ENCODE assay signal across 8 cellular contexts in genomic region chr6:31572041-31572911, GRCh38. TPM values are rescaled to one million over a fixed set of nuclear protein-coding genes. Genes with fewer than 3 reads are reported as not detected.
DNase-seq lines count a peak whose midpoint lies in the region; ATAC-seq and TF ChIP-seq lines count a peak whose summit lies in the region.

LTA (plus strand) TSS chr6:31572289; CDS start chr6:31572743, 454 bp downstream.

- H3K27ac Mint-ChIP-seq in T-helper 2 cell treated with Interferon-gamma antibody and Interleukin-4, amounts not matched to agents 5 μg/mL and 100 μg/mL, for 36 hours = peak within 1 kb of the TSS; percentile 95
- peak within 1 kb of the TSS; percentile 79 for H3K27ac Mint-ChIP-seq in dendritic cell treated with granulocyte-macrophage colony-stimulating factor and Interleukin-4, amounts not matched to agents 40 ng/mL and 50 ng/mL, for 4 days
- no peak within 1 kb of the TSS for H3K27ac Mint-ChIP-seq in MCF 10A (ENCODE audit: low read depth, unreplicated experiment)

- no peak within 1 kb of the TSS for H3K9ac ChIP-seq in mammary epithelial cell (ENCODE audit: insufficient read depth, low read length)

- no peaks in the 10 kb centered on the region for H3K27me3 ChIP-seq in mammary epithelial cell (ENCODE audit: insufficient read depth, low read length)

- H3K27ac ChIP-seq in mammary epithelial cell (ENCODE audit: insufficient read depth, low read depth, low read length) = no peak within 1 kb of the TSS

- no peak within 1 kb of the TSS for H2AFZ ChIP-seq in mammary epithelial cell (ENCODE audit: low read depth, low read length)

- BruUV-seq in mammary epithelial cell (replicated peaks; lab: Mats Ljungman, UMichigan) = no TSS peak
- no TSS peak for BruUV-seq in MCF 10A (replicated peaks; lab: Mats Ljungman, UMichigan)

- peaks cover 21% of the 10 kb centered on the region for H3K36me3 Mint-ChIP-seq in T-helper 2 cell treated with Interferon-gamma antibody and Interleukin-4, amounts not matched to agents 5 μg/mL and 100 μg/mL, for 36 hours (ENCODE audit: low read depth)
- peaks cover 18% of the 10 kb centered on the region for H3K36me3 Mint-ChIP-seq in dendritic cell treated with granulocyte-macrophage colony-stimulating factor and Interleukin-4, amounts not matched to agents 40 ng/mL and 50 ng/mL, for 4 days (ENCODE audit: low read depth)
- H3K36me3 Mint-ChIP-seq in MCF 10A (ENCODE audit: insufficient read depth, unreplicated experiment) = peaks cover 7% of the 10 kb centered on the region

- H3K4me1 Mint-ChIP-seq in T-helper 2 cell treated with Interferon-gamma antibody and Interleukin-4, amounts not matched to agents 5 μg/mL and 100 μg/mL, for 36 hours (ENCODE audit: low read depth) = peaks cover 91% of the 10 kb centered on the region
- H3K4me1 Mint-ChIP-seq in dendritic cell treated with granulocyte-macrophage colony-stimulating factor and Interleukin-4, amounts not matched to agents 40 ng/mL and 50 ng/mL, for 4 days (ENCODE audit: low read depth) = peaks cover 77% of the 10 kb centered on the region
- H3K4me1 Mint-ChIP-seq in MCF 10A (ENCODE audit: insufficient read depth, unreplicated experiment) = peaks cover 6% of the 10 kb centered on the region

- no peaks in the 10 kb centered on the region for H3K36me3 ChIP-seq in mammary epithelial cell (ENCODE audit: insufficient read depth, low read length)

- no peak within 1 kb of the TSS for H3K4me2 ChIP-seq in mammary epithelial cell (ENCODE audit: insufficient read depth, low read depth, low read length)

- H3K9me3 Mint-ChIP-seq in T-helper 2 cell treated with Interferon-gamma antibody and Interleukin-4, amounts not matched to agents 5 μg/mL and 100 μg/mL, for 36 hours = no peaks in the 10 kb centered on the region
- H3K9me3 Mint-ChIP-seq in dendritic cell treated with granulocyte-macrophage colony-stimulating factor and Interleukin-4, amounts not matched to agents 40 ng/mL and 50 ng/mL, for 4 days = no peaks in the 10 kb centered on the region
- H3K9me3 Mint-ChIP-seq in MCF 10A (ENCODE audit: unreplicated experiment) = no peaks in the 10 kb centered on the region

- 87% methylated on average over 13 of the region's 27 CpGs for WGBS in mammary epithelial cell (ENCODE audit: low coverage, missing lambda C conversion rate)

- H3K27me3 Mint-ChIP-seq in T-helper 2 cell treated with Interferon-gamma antibody and Interleukin-4, amounts not matched to agents 5 μg/mL and 100 μg/mL, for 36 hours (ENCODE audit: low read depth) = peaks cover 18% of the 10 kb centered on the region
- H3K27me3 Mint-ChIP-seq in dendritic cell treated with granulocyte-macrophage colony-stimulating factor and Interleukin-4, amounts not matched to agents 40 ng/mL and 50 ng/mL, for 4 days = peaks cover 3% of the 10 kb centered on the region
- peaks cover 38% of the 10 kb centered on the region for H3K27me3 Mint-ChIP-seq in MCF 10A (ENCODE audit: insufficient read depth, unreplicated experiment)

- intact Hi-C loops in dendritic cell treated with granulocyte-macrophage colony-stimulating factor and Interleukin-4, amounts not matched to agents 40 ng/mL and 50 ng/mL, for 4 days (cut with micrococcal nuclease) = no loop called here
- intact Hi-C loops in mammary epithelial cell (cut with micrococcal nuclease) = no loop called here
- intact Hi-C loops in MCF 10A (cut with micrococcal nuclease) = no loop called here

- no peaks in the 10 kb centered on the region for H4K20me1 ChIP-seq in mammary epithelial cell (ENCODE audit: insufficient read depth, low read length)

- peak; percentile 79 for DNase-seq in T-helper 2 cell treated with Interferon-gamma antibody and Interleukin-4, amounts not matched to agents 5 μg/mL and 100 μg/mL, for 36 hours (ENCODE audit: low spot score)
- DNase-seq in stimulated activated naive CD4-positive, alpha-beta T cell (lab: John Stamatoyannopoulos, UW) = peak; percentile 70 to 90 (median 78)
- DNase-seq in iPS-NIHi7 (ENCODE audit: extremely low spot score) (no peak), mammary epithelial cell (no peak), MCF 10A (ENCODE audit: unreplicated experiment) (no peak), DMS79 (lab: John Stamatoyannopoulos, UW) (no peak)

- peak; percentile 39 for ATAC-seq in GM21526 (IDR thresholded peaks at IDR 0.05; ENCODE audit: low FRiP score, unreplicated experiment)

- in situ Hi-C loops in mammary epithelial cell (cut with MboI; ENCODE audit: low sequenced_read_pairs in 2 of 2) = no loop called here

- H3K9me3 ChIP-seq in mammary epithelial cell (replicated peaks; ENCODE audit: insufficient read depth, low read length) = no peaks in the 10 kb centered on the region

- H3K79me2 ChIP-seq in mammary epithelial cell (ENCODE audit: insufficient read depth, low read length) = no peaks in the 10 kb centered on the region

- peak within 1 kb of the TSS; percentile 94 for H3K4me3 Mint-ChIP-seq in T-helper 2 cell treated with Interferon-gamma antibody and Interleukin-4, amounts not matched to agents 5 μg/mL and 100 μg/mL, for 36 hours
- no peak within 1 kb of the TSS for H3K4me3 Mint-ChIP-seq in dendritic cell treated with granulocyte-macrophage colony-stimulating factor and Interleukin-4, amounts not matched to agents 40 ng/mL and 50 ng/mL, for 4 days
- no peak within 1 kb of the TSS for H3K4me3 Mint-ChIP-seq in MCF 10A (ENCODE audit: unreplicated experiment)

- POLR2A ChIA-PET in MCF 10A (lab: Yijun Ruan, JAX) = no interaction called here

- no peak for TF ChIP-seq CTCF in mammary epithelial cell (conservative IDR thresholded peaks at IDR 0.05 in 1 of 2, IDR thresholded peaks at IDR 0.05 in 1 of 2; ENCODE audit: extremely low read depth in 1 of 2, insufficient read depth in 1 of 2, low read depth in 1 of 2, low read length in 2 of 2)
- TF ChIP-seq CTCF in MCF 10A (IDR thresholded peaks at IDR 0.05; ENCODE audit: unreplicated experiment) = no peak

- CTCF ChIA-PET in mammary epithelial cell (lab: Charles Lee; ENCODE audit: low non-redundant PET) = no interaction called here
- CTCF ChIA-PET in MCF 10A (lab: Yijun Ruan, JAX) = interaction anchor here (18.9 kb wide), 1 partner anchor 25 kb away, joined by 215 read pairs; the partner anchor contains the start of gene NCR3

- dilution Hi-C loops in mammary epithelial cell (cut with HindIII; ENCODE audit: low sequenced_read_pairs) = no loop called here

- H3K4me1 ChIP-seq in mammary epithelial cell (ENCODE audit: insufficient read depth, low read length) = peaks cover 4% of the 10 kb centered on the region

- no peak within 1 kb of the TSS for H3K4me3 ChIP-seq in mammary epithelial cell (replicated peaks in 1 of 3; ENCODE audit: insufficient read depth in 1 of 3, low read depth in 2 of 3, low read length in 3 of 3)

RNA-seq across cellular contexts. Expression of gene LTA, which starts in this region (rescaled TPM):
- total RNA-seq in mammary epithelial cell (not detected), MCF 10A (2022) (not detected in 2 replicates)
- polyA plus RNA-seq in mammary epithelial cell = not detected
- polyA minus RNA-seq in mammary epithelial cell = not detected

Comparison
In these comparisons a context has a peak if more than half of its experiments do, and no peak if none do; other contexts are left out.
1. DNase-seq: peak in T-helper 2 cell treated with Interferon-gamma antibody and Interleukin-4, amounts not matched to agents 5 μg/mL and 100 μg/mL, for 36 hours (single experiment) and stimulated activated naive CD4-positive, alpha-beta T cell (6 of 6); none in iPS-NIHi7 (single experiment), mammary epithelial cell (single experiment), MCF 10A (single experiment) and DMS79 (single experiment).